ENCODE assay signal across 9 cellular contexts in genomic region chr4:139694522-139694921, GRCh38.
"Had no signal": no experiment of that assay in that cellular context is flagged by ENCODE, and none has a peak within 500 bp of the region (broad histone marks: within the 10 kb centered on the region; RNA-seq: fewer than 3 reads in every experiment).

No MANE protein-coding gene starts in this region.

- H3K4me1 ChIP-seq: HAP-1 had no signal

- H3K27ac Mint-ChIP-seq: HFFc6 had no signal

- ATAC-seq: HCT116 had no signal

- DNase-seq: GM23248, GOT3, H7, HFFc6, IMR-90, KBM-7 had no signal

- H3K4me3 ChIP-seq: GM23248, HAP-1 had no signal

- H3K4me3 Mint-ChIP-seq: HFFc6 had no signal

- H3K9me3 Mint-ChIP-seq: HFFc6 had no signal

- H2AFZ ChIP-seq: GM23248 had no signal

- H3K9ac ChIP-seq: GM23248 had no signal

- H3K36me3 ChIP-seq: HAP-1 had no signal

- H3K27ac ChIP-seq: GM23248, HL-60 had no signal

- H3K9me3 ChIP-seq: HAP-1 had no signal
